8 cellular contexts compared by ENCODE assay signal in the genomic region with DNA sequence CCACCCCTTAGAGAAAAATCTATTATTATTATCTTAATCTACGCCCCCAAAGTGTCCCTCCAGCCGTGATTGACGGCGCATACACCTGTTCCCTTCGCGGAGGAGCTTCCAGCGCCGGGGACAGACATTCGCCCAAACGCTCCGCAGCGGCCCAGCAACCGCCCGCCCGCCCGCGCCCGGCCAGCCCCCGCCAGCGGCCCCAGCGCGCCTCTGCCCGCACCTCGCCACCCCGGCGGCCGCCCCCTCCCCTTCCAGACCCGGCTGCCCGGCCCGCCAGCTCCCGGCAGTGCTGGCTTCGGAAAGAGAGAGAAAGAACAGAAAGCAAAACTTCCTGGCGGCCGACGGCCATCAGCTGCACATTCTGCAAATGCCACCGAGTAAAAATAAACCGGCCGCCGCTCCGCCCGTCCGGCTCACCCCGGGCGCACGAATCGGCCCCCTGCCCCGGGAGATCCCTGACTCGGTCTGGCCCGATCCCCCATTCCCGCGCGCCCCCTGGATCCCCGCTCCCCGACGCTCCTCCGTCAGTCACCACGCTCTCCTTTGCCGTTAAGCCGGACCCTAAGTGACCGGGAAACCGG. TPM values are rescaled to one million over a fixed set of nuclear protein-coding genes. Genes with fewer than 3 reads are reported as not detected.
DNase-seq lines count a peak whose midpoint lies in the region; ATAC-seq and TF ChIP-seq lines count a peak whose summit lies in the region.

No MANE protein-coding gene starts in this region.

- H3K4me1 Mint-ChIP-seq in endodermal cell (peaks cover 13% of the 10 kb centered on the region), nephron (peaks cover 12% of the 10 kb centered on the region)

- 1% methylated on average over 23 to 61 of the region's 61 CpGs for WGBS in endodermal cell (ENCODE audit: insufficient coverage in 1 of 2, insufficient read length in 1 of 2), 2 experiments

- H3K9me3 Mint-ChIP-seq in endodermal cell (no peaks in the 10 kb centered on the region), nephron (no peaks in the 10 kb centered on the region)

- no peak for ATAC-seq in DND-41 (ENCODE audit: insufficient read depth, low read depth)

- TF ChIP-seq CTCF in DND-41 (IDR thresholded peaks at IDR 0.05; ENCODE audit: borderline replicate concordance, extremely low read depth, low read length, poor library complexity, severe bottlenecking) = no peak
- TF ChIP-seq CTCF in endodermal cell (conservative IDR thresholded peaks at IDR 0.05) = no peak
- TF ChIP-seq CTCF in nephron (IDR thresholded peaks at IDR 0.05; ENCODE audit: unreplicated experiment in 3 of 3) = no peak

- H3K27ac ChIP-seq in DND-41 (ENCODE audit: low read length) (no peak overlapping the region), endodermal cell (ENCODE audit: low read depth, low read length) (no peak overlapping the region)

- H3K9me3 ChIP-seq in DND-41 (ENCODE audit: insufficient read depth, low read length, severe bottlenecking) (no peaks in the 10 kb centered on the region), endodermal cell (ENCODE audit: control insufficient read depth, low read length) (no peaks in the 10 kb centered on the region)

- H2AFZ ChIP-seq in DND-41 (ENCODE audit: low read depth, low read length) = no peak overlapping the region

- H3K4me3 ChIP-seq in DND-41 (ENCODE audit: low read depth in 1 of 2, low read length in 2 of 2) (no peak overlapping the region), endodermal cell (ENCODE audit: low read length) (peak overlapping the region; percentile 81)

- H3K27ac Mint-ChIP-seq in endodermal cell (no peak overlapping the region), nephron (peak overlapping the region; percentile 42 to 83 (median 78))

- H3K36me3 Mint-ChIP-seq in endodermal cell (ENCODE audit: low read depth) = no peaks in the 10 kb centered on the region
- no peaks in the 10 kb centered on the region for H3K36me3 Mint-ChIP-seq in nephron (ENCODE audit: low read depth)

- H3K27me3 Mint-ChIP-seq in endodermal cell (ENCODE audit: insufficient read depth) (peaks cover 56% of the 10 kb centered on the region), nephron (ENCODE audit: low read depth) (peaks cover 72% of the 10 kb centered on the region)

- H3K79me2 ChIP-seq in DND-41 (ENCODE audit: insufficient read depth, low read length) = no peaks in the 10 kb centered on the region

- DNase-seq in DND-41 = no peak
- peak; percentile 80 for DNase-seq in NCI-H510A treated with DMSO at 0.1 percent for 48 hours (lab: John Stamatoyannopoulos, UW)
- peak; percentile 77 for DNase-seq in endodermal cell
- no peak for DNase-seq in T-helper 9 cell
- DNase-seq in SIG-M5 treated with dmso at 0.1 percent for 504 hours (lab: John Stamatoyannopoulos, UW; ENCODE audit: unreplicated experiment) = no peak
- DNase-seq in RKO (ENCODE audit: low spot score) = no peak
- DNase-seq in A172 (ENCODE audit: low spot score) = no peak

- peaks cover 7% of the 10 kb centered on the region; the same call in 1 of the 2 replicates for H4K20me1 ChIP-seq in DND-41 (ENCODE audit: insufficient read depth, low read length)

- H3K27me3 ChIP-seq in DND-41 (ENCODE audit: insufficient read depth, low read length, poor library complexity) = peaks cover 79% of the 10 kb centered on the region
- peaks cover 77% of the 10 kb centered on the region for H3K27me3 ChIP-seq in endodermal cell (ENCODE audit: control insufficient read depth, insufficient read depth, low read length, poor library complexity, severe bottlenecking)

- no peaks in the 10 kb centered on the region for H3K36me3 ChIP-seq in DND-41 (ENCODE audit: insufficient read depth, low read length)
- no peaks in the 10 kb centered on the region for H3K36me3 ChIP-seq in endodermal cell (ENCODE audit: control insufficient read depth, insufficient read depth, low read length)

- H3K4me3 Mint-ChIP-seq in endodermal cell (peak overlapping the region; percentile 63), nephron (peak overlapping the region; percentile 91 to 97 (median 95))

- no peak overlapping the region for H3K9ac ChIP-seq in DND-41 (ENCODE audit: low read depth, low read length)
- H3K9ac ChIP-seq in endodermal cell (ENCODE audit: extremely low read depth, low read length, poor library complexity, severe bottlenecking) = no peak overlapping the region

- H3K4me1 ChIP-seq in DND-41 (ENCODE audit: insufficient read depth, low read length) (peaks cover 6% of the 10 kb centered on the region; the same call in 1 of the 2 replicates), endodermal cell (ENCODE audit: control insufficient read depth, insufficient read depth, low read length) (peaks cover under 1% of the 10 kb centered on the region)

- peak overlapping the region; percentile 33; the same call in 1 of the 2 replicates for H3K4me2 ChIP-seq in DND-41 (ENCODE audit: insufficient read depth, low read length)

RNA-seq across cellular contexts. Expression of gene CASZ1, which starts 1.6 kb away (rescaled TPM):
- 1 to 10 TPM; 3.5 to 5.9 TPM for total RNA-seq in endodermal cell
- polyA plus RNA-seq in endodermal cell (2013, experiment 1 of 2) = 38.8 TPM
- 32.1 TPM for polyA plus RNA-seq in endodermal cell (2013, experiment 2 of 2)
- total RNA-seq in A172 (2014; rRNA removed; shearing (Covaris generic)) = 1.1 and 1.6 TPM in 2 replicates

Comparison
In these comparisons a context has a peak if more than half of its experiments do, and no peak if none do; other contexts are left out.
1. DNase-seq: peak in NCI-H510A treated with DMSO at 0.1 percent for 48 hours (single experiment) and endodermal cell (single experiment); none in DND-41 (single experiment), T-helper 9 cell (single experiment), SIG-M5 treated with dmso at 0.1 percent for 504 hours (single experiment), RKO (single experiment) and A172 (single experiment).